Comparison of ENCODE assay signal across 8 cellular contexts in genomic region chr1:51237313-51237700, GRCh38. TPM values are rescaled to one million over a fixed set of nuclear protein-coding genes. Genes with fewer than 3 reads are reported as not detected.
DNase-seq lines count a peak whose midpoint lies in the region; ATAC-seq and TF ChIP-seq lines count a peak whose summit lies in the region.

No MANE protein-coding gene starts in this region.

- no peaks in the 10 kb centered on the region for H3K9me3 ChIP-seq in cardiac muscle cell (ENCODE audit: low read depth)
- H3K9me3 ChIP-seq in liver (ENCODE audit: control insufficient read depth in 4 of 4, low read length in 3 of 4), result no peaks in the 10 kb centered on the region

- H3K4me1 ChIP-seq in cardiac muscle cell (ENCODE audit: low read depth), result peaks cover 30% of the 10 kb centered on the region
- peaks cover 2 to 45% (median 24%) of the 10 kb centered on the region in 4 donors for H3K4me1 ChIP-seq in liver (ENCODE audit: control insufficient read depth in 4 of 4, insufficient read depth in 4 of 4, low read length in 3 of 4)
- H3K4me1 ChIP-seq in urinary bladder (ENCODE audit: insufficient read depth), result no peaks in the 10 kb centered on the region

- in situ Hi-C loops in brain microvascular endothelial cell (cut with HindIII; ENCODE audit: low pct_ligation_motif_present, low sequenced_read_pairs), result no loop called here

- no peak for DNase-seq in cardiac muscle cell (ENCODE audit: low read depth in 1 of 2, low spot score in 1 of 2)
- DNase-seq in cardiac septum (ENCODE audit: low spot score), result no peak
- no peak for DNase-seq in brain microvascular endothelial cell
- DNase-seq in activated T-cell treated with anti-CD3 and anti-CD28 coated beads, Interleukin-2, amount 50 U/mL, for 1 hour, result no peak
- DNase-seq in OCI-M2 (lab: John Stamatoyannopoulos, UW; ENCODE audit: unreplicated experiment), result no peak

- H3K36me3 ChIP-seq in cardiac muscle cell (no peaks in the 10 kb centered on the region), brain microvascular endothelial cell (replicated peaks) (peaks cover 2% of the 10 kb centered on the region), liver (ENCODE audit: control insufficient read depth in 4 of 4, insufficient read depth in 3 of 4, low read depth in 1 of 4, low read length in 3 of 4) (no peaks in the 10 kb centered on the region), urinary bladder (ENCODE audit: insufficient read depth) (no peaks in the 10 kb centered on the region)

- H3K27ac ChIP-seq in cardiac muscle cell (peak overlapping the region; percentile 46), brain microvascular endothelial cell (peak overlapping the region; percentile 86), liver (ENCODE audit: low read depth in 1 of 2, low read length in 2 of 2) (peak overlapping the region; percentile 98 to 99), urinary bladder (ENCODE audit: low read depth) (peak overlapping the region; percentile 97)

- WGBS in liver, result 3% methylated on average over 9 of the region's 9 CpGs
- 2% methylated on average over 9 of the region's 9 CpGs for WGBS in urinary bladder

- H3K9ac ChIP-seq in liver (ENCODE audit: low read depth in 1 of 2, low read length in 2 of 2), result peak overlapping the region; percentile 84 to 91

- TF ChIP-seq CTCF in cardiac muscle cell (IDR thresholded peaks at IDR 0.05; ENCODE audit: low read depth, low read length) (no peak), brain microvascular endothelial cell (IDR thresholded peaks at IDR 0.05; ENCODE audit: low read depth, low read length, missing control alignments) (no peak), liver (IDR thresholded peaks at IDR 0.05; ENCODE audit: low read depth, low read length, missing input control) (no peak)

- no peak for TF ChIP-seq RAD21 in liver (IDR thresholded peaks at IDR 0.05)

- H3K27me3 ChIP-seq in cardiac muscle cell, result no peaks in the 10 kb centered on the region
- H3K27me3 ChIP-seq in brain microvascular endothelial cell (replicated peaks), result no peaks in the 10 kb centered on the region
- H3K27me3 ChIP-seq in liver (ENCODE audit: control insufficient read depth in 4 of 4, insufficient read depth in 4 of 4, low read length in 3 of 4), result no peaks in the 10 kb centered on the region

- no peak for ATAC-seq in GM18867 (IDR thresholded peaks at IDR 0.05; ENCODE audit: unreplicated experiment)

- H3K4me3 ChIP-seq in cardiac muscle cell, result peak overlapping the region; percentile 94
- peak overlapping the region; percentile 96 for H3K4me3 ChIP-seq in brain microvascular endothelial cell (ENCODE audit: low read depth, low read length)
- H3K4me3 ChIP-seq in liver (ENCODE audit: low read depth in 1 of 3, low read length in 3 of 3), result peak overlapping the region; percentile 88 to 96 (median 92)
- H3K4me3 ChIP-seq in urinary bladder (ENCODE audit: low read depth, low read length), result peak overlapping the region; percentile 88

- intact Hi-C loops in cardiac septum (cut with DNase I), result loop anchor here (5.0 kb wide), 5 partner anchors 45 to 280 kb away; partner anchors contain the start of gene EPS15

TF ChIP-seq in liver, 16 proteins besides CTCF, POLR2A, EP300 and RAD21:
- TF ChIP-seq TAF1 (conservative IDR thresholded peaks at IDR 0.05) (no peak), REST (IDR thresholded peaks at IDR 0.05) (no peak), HNF4G (IDR thresholded peaks at IDR 0.05) (no peak), FOXA1 (IDR thresholded peaks at IDR 0.05) (no peak), NR2F2 (IDR thresholded peaks at IDR 0.05) (no peak), MAX (IDR thresholded peaks at IDR 0.05) (no peak), FOXA2 (IDR thresholded peaks at IDR 0.05) (no peak), GABPA (IDR thresholded peaks at IDR 0.05 in 1 of 2, conservative IDR thresholded peaks at IDR 0.05 in 1 of 2) (no peak), YY1 (IDR thresholded peaks at IDR 0.05) (no peak), ATF3 (IDR thresholded peaks at IDR 0.05) (no peak), SP1 (IDR thresholded peaks at IDR 0.05) (no peak), EGR1 (IDR thresholded peaks at IDR 0.05; ENCODE audit: low read depth in 2 of 2) (no peak), ZBTB33 (IDR thresholded peaks at IDR 0.05) (no peak), JUND (IDR thresholded peaks at IDR 0.05) (no peak)

RNA-seq across cellular contexts. Expression of gene RNF11, which starts 1.2 kb away (rescaled TPM):
- total RNA-seq in cardiac muscle cell (58.8 and 78.3 TPM in 2 replicates), cardiac septum (137 TPM), liver (100 to 1,000 TPM in 1 of 2 donors, 10 to 100 TPM in 1; 60.5 to 102 TPM), urinary bladder (130 TPM)
- polyA plus RNA-seq in cardiac muscle cell (64.2 and 65.0 TPM in 2 replicates), liver (10 to 100 TPM; 24.1 to 36.9 TPM), urinary bladder (122 TPM)

Comparison
In these comparisons a context has a peak if more than half of its experiments do, and no peak if none do; other contexts are left out.
1. H3K27ac ChIP-seq: peak in every context shown above with its lines; median percentile 98 in liver; 97 in urinary bladder; 86 in brain microvascular endothelial cell; 46 in cardiac muscle cell.